8 cellular contexts compared by ENCODE assay signal in the genomic region with DNA sequence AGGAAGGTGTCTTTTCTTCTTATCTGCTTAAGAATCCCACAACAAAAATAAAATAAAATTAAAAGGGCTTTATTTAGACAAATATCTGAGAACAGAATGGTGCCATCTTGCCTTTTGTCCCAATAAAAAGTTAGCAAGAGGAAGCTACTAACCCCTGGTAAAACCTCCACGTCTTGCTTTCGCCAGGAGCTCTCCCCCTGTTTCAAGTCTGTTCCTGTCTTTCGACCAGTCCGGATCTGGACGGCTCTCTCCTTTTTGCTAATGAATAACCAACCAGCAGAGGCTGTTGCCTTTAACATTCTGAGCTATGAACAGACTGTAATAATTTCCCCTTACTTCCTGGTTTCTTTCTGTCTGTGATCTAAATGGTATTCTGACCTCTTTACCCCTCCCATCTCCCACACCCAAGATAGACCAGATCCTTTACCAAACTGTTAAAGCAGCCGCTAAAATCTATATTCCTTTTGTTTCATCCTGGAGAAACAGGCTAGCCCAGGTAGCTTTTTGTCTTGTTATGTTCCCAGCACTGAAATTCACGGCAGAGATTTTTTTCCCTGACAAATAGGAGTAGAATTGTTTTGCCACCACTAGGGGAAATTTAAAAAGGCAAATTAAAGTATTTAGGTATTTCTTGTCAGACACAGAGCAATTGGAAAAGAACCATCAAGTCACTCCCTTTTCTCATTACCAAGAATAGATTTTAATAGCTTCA. TPM values are rescaled to one million over a fixed set of nuclear protein-coding genes. Genes with fewer than 3 reads are reported as not detected.
DNase-seq lines count a peak whose midpoint lies in the region; ATAC-seq, FAIRE-seq and TF ChIP-seq lines count a peak whose summit lies in the region.

A gene with protein sequence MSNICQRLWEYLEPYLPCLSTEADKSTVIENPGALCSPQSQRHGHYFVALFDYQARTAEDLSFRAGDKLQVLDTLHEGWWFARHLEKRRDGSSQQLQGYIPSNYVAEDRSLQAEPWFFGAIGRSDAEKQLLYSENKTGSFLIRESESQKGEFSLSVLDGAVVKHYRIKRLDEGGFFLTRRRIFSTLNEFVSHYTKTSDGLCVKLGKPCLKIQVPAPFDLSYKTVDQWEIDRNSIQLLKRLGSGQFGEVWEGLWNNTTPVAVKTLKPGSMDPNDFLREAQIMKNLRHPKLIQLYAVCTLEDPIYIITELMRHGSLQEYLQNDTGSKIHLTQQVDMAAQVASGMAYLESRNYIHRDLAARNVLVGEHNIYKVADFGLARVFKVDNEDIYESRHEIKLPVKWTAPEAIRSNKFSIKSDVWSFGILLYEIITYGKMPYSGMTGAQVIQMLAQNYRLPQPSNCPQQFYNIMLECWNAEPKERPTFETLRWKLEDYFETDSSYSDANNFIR (minus strand): TSS at position 320 of the 712 bp plus-strand sequence. CDS start 580 bp downstream, outside the sequence.

- H3K4me3 Mint-ChIP-seq in naive B cell (peak within 1 kb of the TSS in 5 of 8 donors; percentile 23 to 66 (median 55)), WTC11 (no peak within 1 kb of the TSS)

- ATAC-seq in naive B cell (ENCODE audit: low read depth in 2 of 2), result no peak
- ATAC-seq in WTC11, result no peak
- no peak for ATAC-seq in HG03175 (IDR thresholded peaks at IDR 0.05; ENCODE audit: unreplicated experiment)

- H3K4me1 Mint-ChIP-seq in naive B cell (peaks cover 0 to 5% (median 0%) of the 10 kb centered on the region in 3 donors), WTC11 (peaks cover 19% of the 10 kb centered on the region)

- H3K27ac Mint-ChIP-seq in naive B cell, result peak within 1 kb of the TSS in 3 of 6 donors; percentile 1 to 55 (median 14)
- H3K27ac Mint-ChIP-seq in WTC11, result no peak within 1 kb of the TSS

- DNase-seq in DMS153 (lab: John Stamatoyannopoulos, UW), result peak; percentile 79
- peak; percentile 69 for DNase-seq in LNCaP clone FGC (ENCODE audit: low read depth)
- no peak for DNase-seq in naive B cell
- no peak for DNase-seq in WTC11 (ENCODE audit: low spot score)
- DNase-seq in inferior parietal cortex (ENCODE audit: extremely low spot score), result no peak
- no peak for DNase-seq in SW 1271 (lab: John Stamatoyannopoulos, UW)

- H3K9me3 Mint-ChIP-seq in naive B cell (no peaks in the 10 kb centered on the region), WTC11 (no peaks in the 10 kb centered on the region)

- no peaks in the 10 kb centered on the region for H3K36me3 Mint-ChIP-seq in naive B cell
- H3K36me3 Mint-ChIP-seq in WTC11, result no peaks in the 10 kb centered on the region

- H3K27me3 Mint-ChIP-seq in naive B cell, result peaks cover 5 to 28% (median 25%) of the 10 kb centered on the region in 3 donors
- H3K27me3 Mint-ChIP-seq in WTC11 (ENCODE audit: low read depth), result no peaks in the 10 kb centered on the region; the same call in 1 of the 2 replicates

- POLR2A ChIA-PET in WTC11 (lab: Charles Lee), result interaction anchor here (1.2 kb wide), 1 partner anchor 192 kb away, joined by 4 read pairs; no protein-coding TSS in a partner anchor

- TF ChIP-seq CTCF in LNCaP clone FGC (IDR thresholded peaks at IDR 0.05; ENCODE audit: control insufficient read depth, extremely low read depth, insufficient read depth), result no peak
- no peak for TF ChIP-seq CTCF in WTC11 (IDR thresholded peaks at IDR 0.05)

- H3K4me3 ChIP-seq in LNCaP clone FGC (ENCODE audit: low read depth, low read length), result peak within 1 kb of the TSS; percentile 56

- FAIRE-seq in colon (lab: Jason Lieb, UNC), result peak; percentile 66

- CTCF ChIA-PET in WTC11 (lab: Charles Lee), result interaction anchor here (0.6 to 1.2 kb wide), 6 partner anchors 9 to 157 kb away, joined by 3 to 6 read pairs (median 4); no protein-coding TSS in a partner anchor

TF ChIP-seq in WTC11, 78 proteins besides CTCF, POLR2A, EP300 and RAD21:
- no peak for TF ChIP-seq SOX15 (CRISPR knock-in tag; IDR thresholded peaks at IDR 0.05)
- no peak for TF ChIP-seq JUN (CRISPR knock-in tag; IDR thresholded peaks at IDR 0.05)
- TF ChIP-seq HMGA2 (CRISPR knock-in tag; IDR thresholded peaks at IDR 0.05), result no peak

RNA-seq across cellular contexts. Expression of the gene that starts here (rescaled TPM):
- not detected for polyA plus RNA-seq in naive B cell (ENCODE audit: low read depth in 6 of 6)
- 0.13 to 0.18 TPM (median 0.16 TPM) in 3 replicates for total RNA-seq in WTC11 (2021)

Comparison
In these comparisons a context has a peak if more than half of its experiments do, and no peak if none do; other contexts are left out.
1. DNase-seq: peak in DMS153 (single experiment) and LNCaP clone FGC (single experiment); none in naive B cell (single experiment), WTC11 (single experiment), inferior parietal cortex (single experiment) and SW 1271 (0 of 2).